In genomic region chr9:88497224-88497623, GRCh38 we compare ENCODE assay signal across 1 cellular context.
TF ChIP-seq lines count a peak whose summit lies in the region.

No MANE protein-coding gene starts in this region.

TF ChIP-seq in H1, 55 proteins besides CTCF, POLR2A, EP300 and RAD21:
- no peak for TF ChIP-seq CHD2 (IDR thresholded peaks at IDR 0.05; ENCODE audit: low read length)
- TF ChIP-seq CBX5 (IDR thresholded peaks at IDR 0.05; ENCODE audit: low read depth, low read length): no peak
